ENCODE assay signal across 2 cellular contexts in the genomic region with DNA sequence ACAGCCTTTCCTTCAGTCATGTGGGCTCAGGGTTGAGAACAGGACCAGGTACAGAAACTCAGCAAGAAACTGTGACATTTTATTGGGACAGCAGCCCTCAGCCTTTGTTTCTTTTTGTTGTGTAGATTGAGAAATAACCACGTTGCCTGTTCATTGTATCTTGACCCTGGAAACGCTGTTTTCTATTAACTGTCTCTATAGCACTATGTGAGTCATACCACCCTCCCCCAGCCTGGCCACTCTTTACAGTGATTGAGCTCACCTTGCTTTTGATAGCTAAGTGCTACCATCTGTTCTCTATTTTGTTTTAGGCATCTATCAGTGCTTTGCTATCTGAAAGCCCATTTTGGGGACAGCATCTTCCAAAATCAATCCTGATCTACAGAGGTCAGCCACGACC.
TF ChIP-seq lines count a peak whose summit lies in the region.

No MANE protein-coding gene starts in this region.

TF ChIP-seq in IMR-90, 13 proteins besides CTCF, POLR2A, EP300 and RAD21 (continued from another document):
- TF ChIP-seq MAZ (IDR thresholded peaks at IDR 0.05; ENCODE audit: borderline replicate concordance, low read depth, low read length) (no peak), FOS (IDR thresholded peaks at IDR 0.05; ENCODE audit: low read depth, low read length) (no peak), NFE2L2 (IDR thresholded peaks at IDR 0.05; ENCODE audit: low read depth, low read length) (no peak), MXI1 (IDR thresholded peaks at IDR 0.05; ENCODE audit: borderline replicate concordance, low read depth, low read length) (no peak), CEBPB (IDR thresholded peaks at IDR 0.05; ENCODE audit: low read depth, low read length) (no peak)
- TF ChIP-seq, protein P1, sequence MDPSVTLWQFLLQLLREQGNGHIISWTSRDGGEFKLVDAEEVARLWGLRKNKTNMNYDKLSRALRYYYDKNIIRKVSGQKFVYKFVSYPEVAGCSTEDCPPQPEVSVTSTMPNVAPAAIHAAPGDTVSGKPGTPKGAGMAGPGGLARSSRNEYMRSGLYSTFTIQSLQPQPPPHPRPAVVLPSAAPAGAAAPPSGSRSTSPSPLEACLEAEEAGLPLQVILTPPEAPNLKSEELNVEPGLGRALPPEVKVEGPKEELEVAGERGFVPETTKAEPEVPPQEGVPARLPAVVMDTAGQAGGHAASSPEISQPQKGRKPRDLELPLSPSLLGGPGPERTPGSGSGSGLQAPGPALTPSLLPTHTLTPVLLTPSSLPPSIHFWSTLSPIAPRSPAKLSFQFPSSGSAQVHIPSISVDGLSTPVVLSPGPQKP (IDR thresholded peaks at IDR 0.05; ENCODE audit: borderline replicate concordance, low read depth, low read length): no peak

TF ChIP-seq in GM12878, 131 proteins besides CTCF, POLR2A, EP300 and RAD21 (continued from another document):
- TF ChIP-seq TCF3 (IDR thresholded peaks at IDR 0.05; ENCODE audit: borderline replicate concordance, insufficient read depth, low read depth, low read length) (no peak), EGR1 (IDR thresholded peaks at IDR 0.05; ENCODE audit: borderline replicate concordance in 1 of 2, low read depth in 2 of 2, low read length in 2 of 2) (no peak), CBX5 (IDR thresholded peaks at IDR 0.05; ENCODE audit: low read depth) (no peak), YY1 (IDR thresholded peaks at IDR 0.05; ENCODE audit: low read depth, low read length) (no peak), KDM1A (IDR thresholded peaks at IDR 0.05; ENCODE audit: borderline replicate concordance) (no peak), RAD51 (IDR thresholded peaks at IDR 0.05) (no peak), NR2C1 (IDR thresholded peaks at IDR 0.05) (no peak), SIN3A (IDR thresholded peaks at IDR 0.05; ENCODE audit: low read depth, low read length) (no peak), MTA2 (IDR thresholded peaks at IDR 0.05; ENCODE audit: low read depth) (no peak), RCOR1 (conservative IDR thresholded peaks at IDR 0.05; ENCODE audit: low read depth, low read length) (no peak), NRF1 (conservative IDR thresholded peaks at IDR 0.05; ENCODE audit: low read depth, low read length) (no peak), SMAD1 (IDR thresholded peaks at IDR 0.05; ENCODE audit: low read depth, partially characterized antibody) (no peak), IKZF1 (conservative IDR thresholded peaks at IDR 0.05) (no peak)
- TF ChIP-seq, protein P2, sequence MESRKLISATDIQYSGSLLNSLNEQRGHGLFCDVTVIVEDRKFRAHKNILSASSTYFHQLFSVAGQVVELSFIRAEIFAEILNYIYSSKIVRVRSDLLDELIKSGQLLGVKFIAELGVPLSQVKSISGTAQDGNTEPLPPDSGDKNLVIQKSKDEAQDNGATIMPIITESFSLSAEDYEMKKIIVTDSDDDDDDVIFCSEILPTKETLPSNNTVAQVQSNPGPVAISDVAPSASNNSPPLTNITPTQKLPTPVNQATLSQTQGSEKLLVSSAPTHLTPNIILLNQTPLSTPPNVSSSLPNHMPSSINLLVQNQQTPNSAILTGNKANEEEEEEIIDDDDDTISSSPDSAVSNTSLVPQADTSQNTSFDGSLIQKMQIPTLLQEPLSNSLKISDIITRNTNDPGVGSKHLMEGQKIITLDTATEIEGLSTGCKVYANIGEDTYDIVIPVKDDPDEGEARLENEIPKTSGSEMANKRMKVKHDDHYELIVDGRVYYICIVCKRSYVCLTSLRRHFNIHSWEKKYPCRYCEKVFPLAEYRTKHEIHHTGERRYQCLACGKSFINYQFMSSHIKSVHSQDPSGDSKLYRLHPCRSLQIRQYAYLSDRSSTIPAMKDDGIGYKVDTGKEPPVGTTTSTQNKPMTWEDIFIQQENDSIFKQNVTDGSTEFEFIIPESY (IDR thresholded peaks at IDR 0.05): no peak
- TF ChIP-seq, protein P3, sequence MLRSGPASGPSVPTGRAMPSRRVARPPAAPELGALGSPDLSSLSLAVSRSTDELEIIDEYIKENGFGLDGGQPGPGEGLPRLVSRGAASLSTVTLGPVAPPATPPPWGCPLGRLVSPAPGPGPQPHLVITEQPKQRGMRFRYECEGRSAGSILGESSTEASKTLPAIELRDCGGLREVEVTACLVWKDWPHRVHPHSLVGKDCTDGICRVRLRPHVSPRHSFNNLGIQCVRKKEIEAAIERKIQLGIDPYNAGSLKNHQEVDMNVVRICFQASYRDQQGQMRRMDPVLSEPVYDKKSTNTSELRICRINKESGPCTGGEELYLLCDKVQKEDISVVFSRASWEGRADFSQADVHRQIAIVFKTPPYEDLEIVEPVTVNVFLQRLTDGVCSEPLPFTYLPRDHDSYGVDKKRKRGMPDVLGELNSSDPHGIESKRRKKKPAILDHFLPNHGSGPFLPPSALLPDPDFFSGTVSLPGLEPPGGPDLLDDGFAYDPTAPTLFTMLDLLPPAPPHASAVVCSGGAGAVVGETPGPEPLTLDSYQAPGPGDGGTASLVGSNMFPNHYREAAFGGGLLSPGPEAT (IDR thresholded peaks at IDR 0.05; ENCODE audit: low read depth): no peak
- TF ChIP-seq, protein P4, sequence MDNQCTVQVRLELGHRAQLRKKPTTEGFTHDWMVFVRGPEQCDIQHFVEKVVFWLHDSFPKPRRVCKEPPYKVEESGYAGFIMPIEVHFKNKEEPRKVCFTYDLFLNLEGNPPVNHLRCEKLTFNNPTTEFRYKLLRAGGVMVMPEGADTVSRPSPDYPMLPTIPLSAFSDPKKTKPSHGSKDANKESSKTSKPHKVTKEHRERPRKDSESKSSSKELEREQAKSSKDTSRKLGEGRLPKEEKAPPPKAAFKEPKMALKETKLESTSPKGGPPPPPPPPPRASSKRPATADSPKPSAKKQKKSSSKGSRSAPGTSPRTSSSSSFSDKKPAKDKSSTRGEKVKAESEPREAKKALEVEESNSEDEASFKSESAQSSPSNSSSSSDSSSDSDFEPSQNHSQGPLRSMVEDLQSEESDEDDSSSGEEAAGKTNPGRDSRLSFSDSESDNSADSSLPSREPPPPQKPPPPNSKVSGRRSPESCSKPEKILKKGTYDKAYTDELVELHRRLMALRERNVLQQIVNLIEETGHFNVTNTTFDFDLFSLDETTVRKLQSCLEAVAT (IDR thresholded peaks at IDR 0.05): no peak
